Comparison of ENCODE assay signal across 1 cellular context in the genomic region with DNA sequence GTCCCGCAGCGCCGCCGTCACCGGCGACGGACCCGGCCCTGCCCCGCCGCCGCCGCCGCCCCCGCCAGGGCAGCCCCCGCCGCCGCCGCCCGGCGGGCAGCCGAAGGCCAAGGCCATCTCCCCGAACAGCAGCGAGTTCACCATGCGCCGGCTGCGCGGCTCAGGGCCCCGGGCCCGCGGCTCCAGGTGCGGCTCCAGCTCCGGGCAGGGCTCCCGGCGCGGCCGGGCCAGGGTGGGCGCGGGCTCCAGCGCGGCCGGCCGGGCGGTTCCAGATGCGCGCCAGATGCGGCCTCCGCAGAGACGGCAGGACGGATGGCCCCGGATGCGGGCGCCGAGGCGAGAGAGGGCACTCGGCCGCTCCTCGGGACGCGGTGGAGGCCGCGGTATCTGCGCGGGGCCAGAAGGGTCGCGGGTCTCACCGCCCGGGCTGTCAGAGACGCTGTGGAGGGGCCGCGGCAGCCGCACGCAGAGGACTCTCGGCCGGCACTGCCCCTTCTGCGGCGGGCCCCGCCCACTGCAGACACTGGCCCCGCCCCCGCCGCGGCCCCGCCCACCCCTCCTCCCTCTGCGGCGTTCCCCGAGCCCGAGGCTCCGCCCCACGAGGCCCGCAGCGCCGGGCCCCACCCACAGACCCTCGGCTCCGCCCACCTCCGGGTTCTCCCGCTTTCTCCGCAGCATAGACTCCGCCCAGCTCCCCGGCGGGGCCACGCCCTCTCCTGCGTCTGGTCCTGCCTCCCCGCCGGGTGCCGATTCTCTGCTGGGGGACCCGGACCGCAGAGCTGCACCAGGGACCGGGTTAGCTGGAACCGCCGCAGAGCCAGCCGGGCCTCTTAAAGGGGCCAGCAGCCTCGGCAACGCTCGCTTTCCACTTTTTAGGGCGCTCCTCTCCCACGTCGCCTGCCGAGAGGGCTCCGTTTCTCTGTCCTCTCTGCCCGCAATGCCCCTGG.
TF ChIP-seq lines count a peak whose summit lies in the region.

IFFO2 (minus strand) TSS at position 488 of the 947 bp plus-strand sequence; CDS start at position 144, 344 bp downstream.

TF ChIP-seq in IMR-90, 13 proteins besides CTCF, POLR2A, EP300 and RAD21:
- TF ChIP-seq RCOR1 (IDR thresholded peaks at IDR 0.05; ENCODE audit: insufficient replicate concordance, low read length) (no peak), ELK1 (IDR thresholded peaks at IDR 0.05; ENCODE audit: borderline replicate concordance, low read depth, low read length) (no peak), MAFK (IDR thresholded peaks at IDR 0.05; ENCODE audit: low read depth, low read length) (no peak), USF2 (IDR thresholded peaks at IDR 0.05; ENCODE audit: low read depth, low read length) (0 out of 2 replicates have a peak, but pooled peaks have one; percentile 37), NFE2L2 (IDR thresholded peaks at IDR 0.05; ENCODE audit: low read depth, low read length) (no peak), FOS (IDR thresholded peaks at IDR 0.05; ENCODE audit: low read depth, low read length) (no peak), MAZ (IDR thresholded peaks at IDR 0.05; ENCODE audit: borderline replicate concordance, low read depth, low read length) (peak; percentile 29; the same call in 1 of the 2 replicates), CHD1 (IDR thresholded peaks at IDR 0.05; ENCODE audit: low read depth, low read length) (no peak)
